ENCODE assay signal across 27 cellular contexts in genomic region chr1:38827299-38827698, GRCh38.
"Had no signal": no experiment of that assay in that cellular context is flagged by ENCODE, and none has a peak within 500 bp of the region (broad histone marks: within the 10 kb centered on the region; RNA-seq: fewer than 3 reads in every experiment).

No MANE protein-coding gene starts in this region.

- DNase-seq: activated CD4-positive, alpha-beta memory T cell treated with anti-CD3 and anti-CD28 coated beads, Interleukin-2, amount 10 ng/mL, durations not matched to agents 7 days and 5 days; activated CD4-positive, alpha-beta T cell treated with anti-CD3 and anti-CD28 coated beads, Interleukin-2, amount 50 U/mL, for 1 hour; activated CD4-positive, CD25-positive, alpha-beta regulatory T cell; activated gamma-delta T cell treated with Interleukin-2 at 50 U/mL for 16 hours; activated naive CD4-positive, alpha-beta T cell treated with anti-CD3 and anti-CD28 coated beads, Interleukin-2, amount 50 U/mL, for 16 hours; activated naive CD8-positive, alpha-beta T cell treated with anti-CD3 and anti-CD28 coated beads, Interleukin-2, amount 10 ng/mL, durations not matched to agents 7 days and 5 days; activated T-cell treated with anti-CD3 and anti-CD28 coated beads for 4 hours; activated T-cell treated with anti-CD3 and anti-CD28 coated beads, Interleukin-2, amount 50 U/mL, for 48 hours; adrenal gland; anterior cingulate cortex; central memory CD4-positive, alpha-beta T cell; MG63; NCI-H1105; NCI-H146; NCI-H187 treated with DMSO at 0.1 percent for 48 hours; NCI-H2081 treated with DMSO at 0.1 percent for 48 hours; NCI-H2171 treated with DMSO at 0.1 percent for 48 hours; NCI-H510A treated with DMSO at 0.1 percent for 48 hours; NCI-H774; NK-92 treated with Interleukin-12 subunit alpha and Interleukin-12 subunit beta, amount 100 ng/mL, for 24 hours; OCI-M1; Peyer's patch; Right ventricle myocardium superior; SJCRH30; SK-N-SH; T-helper 1 cell had no signal

- ATAC-seq: activated T-helper 17 cell treated with anti-CD3 and anti-CD28 coated beads, Interleukin-2, amount 50 U/mL, for 72 hours had no signal
